Comparison of ENCODE assay signal across 7 cellular contexts in genomic region chrX:48540480-48540879, GRCh38. TPM values are rescaled to one million over a fixed set of nuclear protein-coding genes. Genes with fewer than 3 reads are reported as not detected.
DNase-seq lines count a peak whose midpoint lies in the region; ATAC-seq, FAIRE-seq and TF ChIP-seq lines count a peak whose summit lies in the region.
"Had no signal": no experiment of that assay in that cellular context is flagged by ENCODE, and none has a peak within 500 bp of the region (broad histone marks: within the 10 kb centered on the region; RNA-seq: fewer than 3 reads in every experiment).

No MANE protein-coding gene starts in this region.

- H2AFZ ChIP-seq in OCI-LY1 (ENCODE audit: low read length) = no peak overlapping the region

- TF ChIP-seq CTCF in A549 (IDR thresholded peaks at IDR 0.05) (no peak), OCI-LY1 (IDR thresholded peaks at IDR 0.05; ENCODE audit: low read length) (no peak)

- H3K4me2 ChIP-seq in A549 (peak overlapping the region; percentile 95), OCI-LY1 (ENCODE audit: low read length) (peak overlapping the region; percentile 88)

- H3K27ac ChIP-seq in A549 = peak overlapping the region; percentile 85 to 93; a peak in 3 of 6 replicates
- H3K27ac ChIP-seq in OCI-LY1 (ENCODE audit: low read depth, low read length, poor library complexity, severe bottlenecking) = no peak overlapping the region

- CTCF ChIA-PET in A549 (lab: Yijun Ruan, JAX) = interaction anchor here (1.2 to 3.0 kb wide), 4 partner anchors 9 to 28 kb away, joined by 4 to 12 read pairs (median 6); no protein-coding TSS in a partner anchor

- H3K9ac ChIP-seq in OCI-LY1 (ENCODE audit: low read length) = peak overlapping the region; percentile 65
- no peak overlapping the region for H3K9ac ChIP-seq in iPS-15b (ENCODE audit: low read depth, low read length)

- POLR2A ChIA-PET in A549 (lab: Yijun Ruan, JAX) = interaction anchor here (0.6 to 1.6 kb wide), 3 partner anchors 9 to 1308 kb away, joined by 3 to 6 read pairs (median 5); partner anchors contain the start of gene USP11

- peaks cover 9% of the 10 kb centered on the region for H3K4me1 ChIP-seq in A549
- peaks cover 17% of the 10 kb centered on the region for H3K4me1 ChIP-seq in OCI-LY1 (ENCODE audit: insufficient read depth, low read length, severe bottlenecking)
- H3K4me1 ChIP-seq in iPS-15b (ENCODE audit: control insufficient read depth, insufficient read depth, low read length) = no peaks in the 10 kb centered on the region

- no peaks in the 10 kb centered on the region for H3K9me2 ChIP-seq in OCI-LY1 (ENCODE audit: low read depth, low read length)

- FAIRE-seq in A549 (lab: Jason Lieb, UNC) = no peak

- no peak for TF ChIP-seq RAD21 in A549 (conservative IDR thresholded peaks at IDR 0.05 in 1 of 2, IDR thresholded peaks at IDR 0.05 in 1 of 2)

- TF ChIP-seq POLR2A in A549 (IDR thresholded peaks at IDR 0.05; ENCODE audit: low read length) = no peak

- H3K27me3 ChIP-seq in OCI-LY1 (ENCODE audit: insufficient read depth, low read length) (no peaks in the 10 kb centered on the region), iPS-15b (ENCODE audit: control insufficient read depth, insufficient read depth, low read length) (no peaks in the 10 kb centered on the region)

- TF ChIP-seq EP300 in A549 (IDR thresholded peaks at IDR 0.05) = no peak

- no peaks in the 10 kb centered on the region for H4K20me1 ChIP-seq in OCI-LY1 (ENCODE audit: insufficient read depth, low read length)

- H3K4me3 ChIP-seq in A549 (peak overlapping the region; percentile 83), OCI-LY1 (ENCODE audit: low read depth, low read length, poor library complexity, severe bottlenecking) (peak overlapping the region; percentile 68), iPS-15b (ENCODE audit: low read depth, low read length) (peak overlapping the region; percentile 72)

- 87% methylated on average over 7 of the region's 7 CpGs for WGBS in A549 (ENCODE audit: missing lambda C conversion rate)

- H3K9me3 ChIP-seq in A549 = no peaks in the 10 kb centered on the region
- no peaks in the 10 kb centered on the region for H3K9me3 ChIP-seq in OCI-LY1 (ENCODE audit: low read length)
- peaks cover 2% of the 10 kb centered on the region for H3K9me3 ChIP-seq in iPS-15b (ENCODE audit: control insufficient read depth, insufficient read depth, low read length)

- H3K36me3 ChIP-seq in OCI-LY1 (ENCODE audit: insufficient read depth, low read length) (peaks cover 11% of the 10 kb centered on the region; the same call in 1 of the 2 replicates), iPS-15b (ENCODE audit: control insufficient read depth, insufficient read depth, low read length) (peaks cover 2% of the 10 kb centered on the region)

- no peaks in the 10 kb centered on the region for H3F3A ChIP-seq in OCI-LY1 (ENCODE audit: insufficient read depth, low read length)

- no peaks in the 10 kb centered on the region for H3K79me2 ChIP-seq in OCI-LY1 (ENCODE audit: insufficient read depth, low read length)

- ATAC-seq in A549 = no peak

- DNase-seq in A549 (ENCODE audit: low read depth in 1 of 2, low spot score in 1 of 2) (no peak), anterior cingulate cortex (lab: John Stamatoyannopoulos, UW) (no peak), NCI-H1048 (lab: John Stamatoyannopoulos, UW) (no peak)
- DNase-seq in stimulated activated CD8-positive, alpha-beta memory T cell treated with anti-CD3 and anti-CD28 coated beads, Interleukin-4, amount 100 ng/mL, for 48 hours = no peak
- DNase-seq: NCI-H526 treated with DMSO at 0.1 percent for 48 hours had no signal

TF ChIP-seq in A549, 52 proteins besides CTCF, POLR2A, EP300 and RAD21:
- TF ChIP-seq ZFP36 (IDR thresholded peaks at IDR 0.05; ENCODE audit: borderline replicate concordance, partially characterized antibody) = no peak
- no peak for TF ChIP-seq HMGXB4 (CRISPR knock-in tag; IDR thresholded peaks at IDR 0.05; ENCODE audit: borderline replicate concordance)
- no peak for TF ChIP-seq FOXS1 (CRISPR knock-in tag; IDR thresholded peaks at IDR 0.05)
- no peak for TF ChIP-seq ZC3H11A (IDR thresholded peaks at IDR 0.05)
- TF ChIP-seq SMC3 (IDR thresholded peaks at IDR 0.05) = no peak
- TF ChIP-seq ATOH8 (CRISPR knock-in tag; IDR thresholded peaks at IDR 0.05; ENCODE audit: low read depth) = no peak
- no peak for TF ChIP-seq MAZ (IDR thresholded peaks at IDR 0.05; ENCODE audit: borderline replicate concordance, low read depth, low read length)

RNA-seq across cellular contexts. Expression of gene TBC1D25, which starts 1.0 kb away (rescaled TPM):
- polyA plus RNA-seq in A549 (2011; rRNA removed) (8.6 and 10.8 TPM in 2 replicates), A549 (2017; fragmentation: RNase III; extraction: RNeasy Plus Mini Kit Qiagen cat#74134 plus additional on column Dnase treatment) (8.8 to 13.0 TPM (median 11.6 TPM) in 3 replicates)
- polyA plus RNA-seq in A549 (2012; cell fraction: cytosol; rRNA removed) = 18.1 and 19.4 TPM in 2 replicates
- 28.9 and 29.3 TPM in 2 replicates for polyA plus RNA-seq in A549 (2012; cell fraction: nucleus; rRNA removed)
- 14.6 and 21.8 TPM in 2 replicates for polyA minus RNA-seq in A549 (2011; rRNA and poly(A)+ RNA removed)

RNA-seq across cellular contexts. Expression of gene EBP, which starts 18.9 kb away (rescaled TPM):
- polyA plus RNA-seq in A549 (2011; rRNA removed) = 82.9 and 90.8 TPM in 2 replicates
- polyA plus RNA-seq in A549 (2012; cell fraction: cytosol; rRNA removed) = 159 and 179 TPM in 2 replicates
- polyA plus RNA-seq in A549 (2012; cell fraction: nucleus; rRNA removed) = 211 and 234 TPM in 2 replicates
- 114 to 159 TPM (median 142 TPM) in 3 replicates for polyA plus RNA-seq in A549 (2017; fragmentation: RNase III; extraction: RNeasy Plus Mini Kit Qiagen cat#74134 plus additional on column Dnase treatment)
- 179 and 201 TPM in 2 replicates for polyA minus RNA-seq in A549 (2011; rRNA and poly(A)+ RNA removed)

RNA-seq across cellular contexts. Expression of gene PORCN, which starts 31.7 kb away (rescaled TPM):
- polyA plus RNA-seq in A549 (2011; rRNA removed) (9.4 and 13.3 TPM in 2 replicates), A549 (2017; fragmentation: RNase III; extraction: RNeasy Plus Mini Kit Qiagen cat#74134 plus additional on column Dnase treatment) (15.1 to 18.6 TPM (median 16.8 TPM) in 3 replicates)
- 12.7 and 17.2 TPM in 2 replicates for polyA plus RNA-seq in A549 (2012; cell fraction: cytosol; rRNA removed)
- polyA plus RNA-seq in A549 (2012; cell fraction: nucleus; rRNA removed) = 27.6 and 28.6 TPM in 2 replicates
- 13.5 and 16.4 TPM in 2 replicates for polyA minus RNA-seq in A549 (2011; rRNA and poly(A)+ RNA removed)

RNA-seq across cellular contexts. Expression of gene RBM3, which starts 33.8 kb away (rescaled TPM):
- polyA plus RNA-seq in A549 (2011; rRNA removed) = 214 and 337 TPM in 2 replicates
- polyA plus RNA-seq in A549 (2012; cell fraction: cytosol; rRNA removed) = 186 and 205 TPM in 2 replicates
- polyA plus RNA-seq in A549 (2012; cell fraction: nucleus; rRNA removed) = 145 and 200 TPM in 2 replicates
- 345 to 446 TPM (median 353 TPM) in 3 replicates for polyA plus RNA-seq in A549 (2017; fragmentation: RNase III; extraction: RNeasy Plus Mini Kit Qiagen cat#74134 plus additional on column Dnase treatment)
- polyA minus RNA-seq in A549 (2011; rRNA and poly(A)+ RNA removed) = 260 and 279 TPM in 2 replicates

RNA-seq across cellular contexts. Expression of gene WDR13, which starts 56.8 kb away (rescaled TPM):
- polyA plus RNA-seq in A549 (2011; rRNA removed) (32.4 and 47.4 TPM in 2 replicates), A549 (2017; fragmentation: RNase III; extraction: RNeasy Plus Mini Kit Qiagen cat#74134 plus additional on column Dnase treatment) (47.1 to 57.3 TPM (median 51.9 TPM) in 3 replicates)
- polyA plus RNA-seq in A549 (2012; cell fraction: cytosol; rRNA removed) = 159 and 194 TPM in 2 replicates
- 477 and 479 TPM in 2 replicates for polyA plus RNA-seq in A549 (2012; cell fraction: nucleus; rRNA removed)
- 34.6 and 58.3 TPM in 2 replicates for polyA minus RNA-seq in A549 (2011; rRNA and poly(A)+ RNA removed)
